16 cellular contexts compared by ENCODE assay signal in the genomic region with DNA sequence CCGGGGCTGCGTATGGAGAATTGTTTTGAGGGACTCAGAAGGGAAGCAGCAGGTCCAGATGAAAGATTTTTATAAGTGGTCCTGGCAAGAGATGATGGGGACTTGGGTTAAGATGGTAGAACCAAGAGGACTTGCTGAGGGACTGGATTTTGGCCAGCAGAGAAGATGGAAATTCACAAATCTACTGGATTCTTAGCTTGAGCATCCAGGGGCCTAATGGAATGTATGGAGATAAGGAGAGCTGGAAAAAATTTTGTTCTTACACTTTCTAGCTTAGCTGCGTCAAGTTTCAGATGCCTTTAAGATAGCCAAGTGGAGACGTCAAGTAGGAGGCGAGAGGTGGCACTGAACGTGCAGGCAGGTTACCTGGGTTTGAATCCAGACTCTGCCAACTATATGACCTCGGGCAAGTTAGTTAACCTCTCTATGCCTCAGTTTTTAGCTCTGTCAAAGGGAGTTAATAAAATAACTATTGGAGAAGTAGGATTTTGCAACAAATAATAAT. TPM values are rescaled to one million over a fixed set of nuclear protein-coding genes. Genes with fewer than 3 reads are reported as not detected.
DNase-seq lines count a peak whose midpoint lies in the region; ATAC-seq and TF ChIP-seq lines count a peak whose summit lies in the region.
"Had no signal": no experiment of that assay in that cellular context is flagged by ENCODE, and none has a peak within 500 bp of the region (broad histone marks: within the 10 kb centered on the region; RNA-seq: fewer than 3 reads in every experiment).

No MANE protein-coding gene starts in this region.

- H3K4me3 ChIP-seq in cardiac muscle cell (no peak overlapping the region), fibroblast of the aortic adventitia (ENCODE audit: low read depth, low read length) (no peak overlapping the region), stomach (no peak overlapping the region)

- peaks cover 38% of the 10 kb centered on the region for H3K27me3 ChIP-seq in cardiac muscle cell
- peaks cover 0 to 33% (median 23%) of the 10 kb centered on the region in 3 donors for H3K27me3 ChIP-seq in stomach

- TF ChIP-seq POLR2A in stomach (IDR thresholded peaks at IDR 0.05), result no peak

- peaks cover 3% of the 10 kb centered on the region for H3K4me1 ChIP-seq in cardiac muscle cell (ENCODE audit: low read depth)
- H3K4me1 ChIP-seq in stomach, result peaks cover 16 to 38% (median 20%) of the 10 kb centered on the region in 4 donors
- H3K4me1 ChIP-seq: Caco-2 had no signal

- peaks cover 0 to 3% (median under 1%) of the 10 kb centered on the region in 7 donors for H3K9me3 Mint-ChIP-seq in CD14-positive monocyte
- H3K9me3 Mint-ChIP-seq in stimulated activated effector memory CD8-positive, alpha-beta T cell treated with anti-CD3 and anti-CD28 coated beads, Interleukin-12 subunit alpha, Interleukin-12 subunit beta, amount 100 ng/mL, for 72 hours, result no peaks in the 10 kb centered on the region

- peaks cover under 1 to 14% of the 10 kb centered on the region in 2 donors for H3K36me3 Mint-ChIP-seq in CD14-positive monocyte
- no peaks in the 10 kb centered on the region for H3K36me3 Mint-ChIP-seq in stimulated activated effector memory CD8-positive, alpha-beta T cell treated with anti-CD3 and anti-CD28 coated beads, Interleukin-12 subunit alpha, Interleukin-12 subunit beta, amount 100 ng/mL, for 72 hours

- intact Hi-C loops in left ventricle myocardium superior (cut with micrococcal nuclease), result no loop called here
- intact Hi-C loops in CD14-positive monocyte (cut with micrococcal nuclease), result loop anchor here in 1 of 2 donors (10.0 kb wide), 1 partner anchor 49 kb away; a partner anchor contains a TSS
- intact Hi-C loops in stomach (cut with DNase I; ENCODE audit: low total_unique reads), result no loop called here

- TF ChIP-seq EP300 in stomach (IDR thresholded peaks at IDR 0.05), result no peak

- no peak for TF ChIP-seq CTCF in cardiac muscle cell (IDR thresholded peaks at IDR 0.05; ENCODE audit: low read depth, low read length)
- no peak for TF ChIP-seq CTCF in CD14-positive monocyte (IDR thresholded peaks at IDR 0.05)
- no peak for TF ChIP-seq CTCF in fibroblast of the aortic adventitia (IDR thresholded peaks at IDR 0.05; ENCODE audit: insufficient read depth, low read length)
- TF ChIP-seq CTCF in stomach (IDR thresholded peaks at IDR 0.05), result no peak

- DNase-seq in cardiac muscle cell (ENCODE audit: low read depth in 1 of 2, low spot score in 1 of 2), result peak; percentile 6 to 57
- DNase-seq in left ventricle myocardium superior, result no peak
- DNase-seq in CD14-positive monocyte (ENCODE audit: low spot score), result no peak
- DNase-seq in fibroblast of the aortic adventitia (ENCODE audit: low read depth), result peak; percentile 70
- no peak for DNase-seq in stomach
- DNase-seq in KBM-7, result no peak
- DNase-seq in stimulated activated effector memory CD8-positive, alpha-beta T cell treated with anti-CD3 and anti-CD28 coated beads, Interleukin-12 subunit alpha, Interleukin-12 subunit beta, amount 100 ng/mL, for 72 hours (ENCODE audit: low spot score in 2 of 2), result no peak
- DNase-seq in NCI-H2227 (lab: John Stamatoyannopoulos, UW; ENCODE audit: unreplicated experiment), result no peak
- DNase-seq: Caco-2; CD8-positive, alpha-beta memory T cell; DMS53; GF-D8; GOT3; H9 had no signal

- H3K27ac ChIP-seq in cardiac muscle cell (no peak overlapping the region), stomach (peak overlapping the region in 3 of 5 donors; percentile 9 to 38 (median 34))
- H3K27ac ChIP-seq: 22Rv1 had no signal

- H3K27ac Mint-ChIP-seq in CD14-positive monocyte, result peak overlapping the region in 6 of 7 donors; percentile 70 to 93 (median 83)
- no peak overlapping the region for H3K27ac Mint-ChIP-seq in stimulated activated effector memory CD8-positive, alpha-beta T cell treated with anti-CD3 and anti-CD28 coated beads, Interleukin-12 subunit alpha, Interleukin-12 subunit beta, amount 100 ng/mL, for 72 hours
- H3K27ac Mint-ChIP-seq: H9 had no signal

- 71 to 82% (median 73%) methylated on average over 7 of the region's 7 CpGs for WGBS in stomach, 5 donors

- H3K36me3 ChIP-seq in cardiac muscle cell (no peaks in the 10 kb centered on the region), stomach (no peaks in the 10 kb centered on the region)

- no peak for ATAC-seq in left ventricle myocardium superior
- ATAC-seq in stimulated activated effector memory CD8-positive, alpha-beta T cell treated with anti-CD3 and anti-CD28 coated beads, Interleukin-12 subunit alpha, Interleukin-12 subunit beta, amount 100 ng/mL, for 72 hours, result no peak

- in situ Hi-C loops in KBM-7 (cut with MboI; ENCODE audit: low pct_unique_long_range_greater_than_20kb, low sequenced_read_pairs), result no loop called here

- peaks cover 67% of the 10 kb centered on the region for H3K4me1 Mint-ChIP-seq in CD14-positive monocyte
- peaks cover 11% of the 10 kb centered on the region for H3K4me1 Mint-ChIP-seq in stimulated activated effector memory CD8-positive, alpha-beta T cell treated with anti-CD3 and anti-CD28 coated beads, Interleukin-12 subunit alpha, Interleukin-12 subunit beta, amount 100 ng/mL, for 72 hours

- H3K9me3 ChIP-seq in cardiac muscle cell (ENCODE audit: low read depth), result no peaks in the 10 kb centered on the region
- no peaks in the 10 kb centered on the region for H3K9me3 ChIP-seq in stomach
- H3K9me3 ChIP-seq: Caco-2 had no signal

- H3K27me3 Mint-ChIP-seq in CD14-positive monocyte (ENCODE audit: low read depth in 3 of 3), result peaks cover 5 to 28% (median 27%) of the 10 kb centered on the region in 3 donors

- no peak overlapping the region for H3K4me3 Mint-ChIP-seq in CD14-positive monocyte
- no peak overlapping the region for H3K4me3 Mint-ChIP-seq in stimulated activated effector memory CD8-positive, alpha-beta T cell treated with anti-CD3 and anti-CD28 coated beads, Interleukin-12 subunit alpha, Interleukin-12 subunit beta, amount 100 ng/mL, for 72 hours
- H3K4me3 Mint-ChIP-seq: H9 had no signal

RNA-seq across cellular contexts. Expression of a gene that starts 3.4 kb away (rescaled TPM):
- total RNA-seq in cardiac muscle cell (0.86 and 0.92 TPM in 2 replicates), left ventricle myocardium superior (31.9 TPM), fibroblast of the aortic adventitia (ENCODE audit: low replicate concordance) (not detected in 2 replicates), stomach (1 to 10 TPM in 2 of 5 donors, not detected in 3; 3.5 to 6.2 TPM)
- polyA plus RNA-seq in cardiac muscle cell (2.3 and 4.3 TPM in 2 replicates), CD14-positive monocyte (100 to 1,000 TPM; 306 to 340 TPM), stomach (10 to 100 TPM; 16.1 to 24.8 (median 18.8) TPM)
- total RNA-seq: A673; CD8-positive, alpha-beta memory T cell had no signal
- polyA plus RNA-seq: CD8-positive, alpha-beta memory T cell had no signal

RNA-seq across cellular contexts. Expression of a gene that starts 39.1 kb away (rescaled TPM):
- 45.4 and 72.0 TPM in 2 replicates for total RNA-seq in cardiac muscle cell
- polyA plus RNA-seq in cardiac muscle cell, result 34.1 and 51.8 TPM in 2 replicates
- 78.4 TPM for total RNA-seq in left ventricle myocardium superior
- polyA plus RNA-seq in CD14-positive monocyte, result 1 to 10 TPM; 6.0 to 9.2 TPM
- 55.0 and 59.9 TPM in 2 replicates for total RNA-seq in fibroblast of the aortic adventitia (ENCODE audit: low replicate concordance)
- total RNA-seq in stomach, result 10 to 100 TPM; 37.1 to 82.9 (median 42.6) TPM
- 10 to 100 TPM; 13.3 to 17.1 (median 15.6) TPM for polyA plus RNA-seq in stomach

RNA-seq across cellular contexts. Expression of a gene that starts 50.3 kb away (rescaled TPM):
- total RNA-seq in cardiac muscle cell (14.4 and 16.9 TPM in 2 replicates), left ventricle myocardium superior (20.8 TPM), fibroblast of the aortic adventitia (ENCODE audit: low replicate concordance) (9.7 and 10.6 TPM in 2 replicates), stomach (10 to 100 TPM in 3 of 5 donors, 1 to 10 TPM in 2; 8.5 to 18.8 (median 10.6) TPM)
- polyA plus RNA-seq in cardiac muscle cell (21.4 and 24.1 TPM in 2 replicates), CD14-positive monocyte (1 to 10 TPM; 6.8 to 9.9 TPM), stomach (1 to 10 TPM; 3.1 to 4.7 (median 4.7) TPM)

RNA-seq across cellular contexts. Expression of a gene that starts 50.4 kb away (rescaled TPM):
- total RNA-seq in cardiac muscle cell (23.2 and 34.2 TPM in 2 replicates), left ventricle myocardium superior (38.5 TPM), fibroblast of the aortic adventitia (ENCODE audit: low replicate concordance) (50.3 and 61.0 TPM in 2 replicates), stomach (10 to 100 TPM in 3 of 5 donors, 1 to 10 TPM in 2; 1.8 to 32.5 (median 10.7) TPM)
- polyA plus RNA-seq in cardiac muscle cell (35.4 and 47.2 TPM in 2 replicates), CD14-positive monocyte (10 to 100 TPM; 28.2 to 32.9 TPM), stomach (10 to 100 TPM; 11.7 to 21.7 (median 18.7) TPM)

Comparison
In these comparisons a context has a peak if more than half of its experiments do, and no peak if none do; other contexts are left out.
1. DNase-seq: peak in cardiac muscle cell (2 of 2) and fibroblast of the aortic adventitia (single experiment); none in left ventricle myocardium superior (single experiment), CD14-positive monocyte (single experiment), stomach (single experiment), KBM-7 (single experiment), stimulated activated effector memory CD8-positive, alpha-beta T cell treated with anti-CD3 and anti-CD28 coated beads, Interleukin-12 subunit alpha, Interleukin-12 subunit beta, amount 100 ng/mL, for 72 hours (0 of 2) and NCI-H2227 (single experiment).